In genomic region chr9:108956098-108956533, GRCh38 we compare ENCODE assay signal across 15 cellular contexts. TPM values are rescaled to one million over a fixed set of nuclear protein-coding genes. Genes with fewer than 3 reads are reported as not detected.
DNase-seq lines count a peak whose midpoint lies in the region; TF ChIP-seq lines count a peak whose summit lies in the region.
"Had no signal": no experiment of that assay in that cellular context is flagged by ENCODE, and none has a peak within 500 bp of the region (broad histone marks: within the 10 kb centered on the region; RNA-seq: fewer than 3 reads in every experiment).

No MANE protein-coding gene starts in this region.

- H3K79me1 ChIP-seq in neuronal stem cell (ENCODE audit: low read depth, low read length), result no peaks in the 10 kb centered on the region

- H3K14ac ChIP-seq in neuronal stem cell (ENCODE audit: low read length), result no peak overlapping the region

- no peaks in the 10 kb centered on the region for H3K27me3 Mint-ChIP-seq in mesothelial cell of epicardium (ENCODE audit: low read depth)
- H3K27me3 Mint-ChIP-seq: IgD-negative memory B cell had no signal

- H3K4ac ChIP-seq in neuronal stem cell (ENCODE audit: low read length), result no peak overlapping the region

- H3K4me2 ChIP-seq in neuronal stem cell (ENCODE audit: insufficient read depth, low read length, poor library complexity, severe bottlenecking), result no peak overlapping the region

- no peak overlapping the region for H3K27ac Mint-ChIP-seq in mesothelial cell of epicardium
- H3K27ac Mint-ChIP-seq: IgD-negative memory B cell had no signal

- peaks cover 4% of the 10 kb centered on the region for H3K36me3 Mint-ChIP-seq in mesothelial cell of epicardium
- H3K36me3 Mint-ChIP-seq: IgD-negative memory B cell had no signal

- DNase-seq in NCI-H2196 (lab: John Stamatoyannopoulos, UW; ENCODE audit: unreplicated experiment) (peak; percentile 24), NCI-H2196 treated with DMSO at 0.1 percent for 48 hours (lab: John Stamatoyannopoulos, UW; ENCODE audit: unreplicated experiment) (no peak), LNCaP clone FGC (ENCODE audit: low read depth) (peak; percentile 43), NCI-H69 (lab: John Stamatoyannopoulos, UW) (peak; percentile 60), fibroblast of villous mesenchyme (ENCODE audit: low read depth) (peak; percentile 3), COLO668 (lab: John Stamatoyannopoulos, UW; ENCODE audit: unreplicated experiment) (no peak), neuronal stem cell (ENCODE audit: low spot score) (no peak), mesothelial cell of epicardium (ENCODE audit: low spot score in 2 of 2, unreplicated experiment in 2 of 2) (no peak)
- DNase-seq: Caco-2, HCEC 1CT, NCI-H1694, NCI-H2171 treated with DMSO at 0.1 percent for 48 hours, NCI-H524 had no signal

- H3K18ac ChIP-seq in neuronal stem cell (ENCODE audit: low read length), result no peak overlapping the region

- no peak overlapping the region for H2BK15ac ChIP-seq in neuronal stem cell (ENCODE audit: low read length)

- no peak overlapping the region for H3K4me3 ChIP-seq in LNCaP clone FGC (ENCODE audit: low read depth, low read length)
- H3K4me3 ChIP-seq in fibroblast of villous mesenchyme (ENCODE audit: low read depth, low read length), result no peak overlapping the region
- H3K4me3 ChIP-seq in neuronal stem cell (ENCODE audit: low read length in 2 of 2), result no peak overlapping the region
- H3K4me3 ChIP-seq: SK-N-MC had no signal

- H4K8ac ChIP-seq in neuronal stem cell (ENCODE audit: low read depth, low read length), result no peak overlapping the region

- H3K9me3 ChIP-seq in neuronal stem cell (replicated peaks in 1 of 2; ENCODE audit: control insufficient read depth in 2 of 2, insufficient read depth in 1 of 2, low read depth in 1 of 2, low read length in 2 of 2), result no peaks in the 10 kb centered on the region
- H3K9me3 ChIP-seq: Caco-2 had no signal

- no peak overlapping the region for H4K91ac ChIP-seq in neuronal stem cell (ENCODE audit: low read depth, low read length, poor library complexity)

- H2BK12ac ChIP-seq in neuronal stem cell (ENCODE audit: low read length), result no peak overlapping the region

- H3K27me3 ChIP-seq in neuronal stem cell (ENCODE audit: control insufficient read depth in 3 of 3, insufficient read depth in 3 of 3, low read depth in 1 of 3, low read length in 3 of 3), result no peaks in the 10 kb centered on the region

- H3K36me3 ChIP-seq in neuronal stem cell (replicated peaks in 1 of 2; ENCODE audit: control insufficient read depth in 2 of 2, insufficient read depth in 2 of 2, low read length in 2 of 2), result peaks cover 5 to 41% of the 10 kb centered on the region in 2 donors

- no CpG with 5 or more reads among the region's 4 CpGs for WGBS in neuronal stem cell (ENCODE audit: extremely low coverage in 2 of 2, insufficient read length in 2 of 2, insufficient replicate concordance in 1 of 2), 2 donors

- H3K4me3 Mint-ChIP-seq in mesothelial cell of epicardium, result no peak overlapping the region
- H3K4me3 Mint-ChIP-seq: IgD-negative memory B cell had no signal

- no peak overlapping the region for H3K9ac ChIP-seq in neuronal stem cell (ENCODE audit: low read depth, low read length, poor library complexity)

- H3K9me3 Mint-ChIP-seq in mesothelial cell of epicardium, result no peaks in the 10 kb centered on the region
- H3K9me3 Mint-ChIP-seq: IgD-negative memory B cell had no signal

- H2AK5ac ChIP-seq in neuronal stem cell (ENCODE audit: low read depth, low read length), result no peak overlapping the region

- H3K4me1 Mint-ChIP-seq in mesothelial cell of epicardium, result peaks cover 4% of the 10 kb centered on the region
- H3K4me1 Mint-ChIP-seq: IgD-negative memory B cell had no signal

- no peak overlapping the region for H3K23ac ChIP-seq in neuronal stem cell (ENCODE audit: low read depth, low read length, poor library complexity)

- H2BK120ac ChIP-seq in neuronal stem cell (ENCODE audit: low read depth, low read length), result no peak overlapping the region

- H3K27ac ChIP-seq in neuronal stem cell (replicated peaks; ENCODE audit: low read length), result no peak overlapping the region
- H3K27ac ChIP-seq: SK-N-MC had no signal

- TF ChIP-seq CTCF in LNCaP clone FGC (IDR thresholded peaks at IDR 0.05; ENCODE audit: control insufficient read depth, extremely low read depth, insufficient read depth) (no peak), fibroblast of villous mesenchyme (IDR thresholded peaks at IDR 0.05; ENCODE audit: insufficient read depth, low read depth, low read length) (no peak), mesothelial cell of epicardium (IDR thresholded peaks at IDR 0.05; ENCODE audit: unreplicated experiment) (no peak)

- no peak overlapping the region for H2BK5ac ChIP-seq in neuronal stem cell (ENCODE audit: low read length)

- no peaks in the 10 kb centered on the region for H3K4me1 ChIP-seq in neuronal stem cell (ENCODE audit: control insufficient read depth in 2 of 2, insufficient read depth in 1 of 2, low read depth in 1 of 2, low read length in 2 of 2)
- H3K4me1 ChIP-seq: Caco-2 had no signal

- no peak overlapping the region for H2AFZ ChIP-seq in neuronal stem cell (ENCODE audit: low read length)

RNA-seq across cellular contexts. Expression of gene ABITRAM, which starts 21.9 kb away (rescaled TPM):
- total RNA-seq in fibroblast of villous mesenchyme (6.8 and 9.9 TPM in 2 replicates), mesothelial cell of epicardium (14.6 to 17.7 TPM (median 15.5 TPM) in 3 replicates)
- polyA plus RNA-seq in neuronal stem cell (2013, experiment 1 of 2), result 23.1 TPM
- 22.3 TPM for polyA plus RNA-seq in neuronal stem cell (2013, experiment 2 of 2)

RNA-seq across cellular contexts. Expression of gene ELP1, which starts 22.2 kb away (rescaled TPM):
- total RNA-seq in fibroblast of villous mesenchyme (31.2 and 44.0 TPM in 2 replicates), mesothelial cell of epicardium (29.1 to 35.8 TPM (median 31.0 TPM) in 3 replicates)
- polyA plus RNA-seq in neuronal stem cell (2013, experiment 1 of 2), result 22.7 TPM
- polyA plus RNA-seq in neuronal stem cell (2013, experiment 2 of 2), result 21.8 TPM

RNA-seq across cellular contexts. Expression of gene CTNNAL1, which starts 57.2 kb away (rescaled TPM):
- total RNA-seq in fibroblast of villous mesenchyme, result 72.2 and 155 TPM in 2 replicates
- polyA plus RNA-seq in neuronal stem cell (2013, experiment 1 of 2), result 64.7 TPM
- 66.2 TPM for polyA plus RNA-seq in neuronal stem cell (2013, experiment 2 of 2)
- total RNA-seq in mesothelial cell of epicardium, result 26.7 to 28.1 TPM (median 27.9 TPM) in 3 replicates

Comparison
In these comparisons a context has a peak if more than half of its experiments do, and no peak if none do; other contexts are left out.
1. DNase-seq: peak in NCI-H2196 (single experiment), LNCaP clone FGC (single experiment), NCI-H69 (single experiment) and fibroblast of villous mesenchyme (single experiment); none in NCI-H2196 treated with DMSO at 0.1 percent for 48 hours (single experiment), COLO668 (single experiment), neuronal stem cell (single experiment) and mesothelial cell of epicardium (0 of 2).